In genomic region chr19:1072371-1073015, GRCh38 we compare ENCODE assay signal across 9 cellular contexts. TPM values are rescaled to one million over a fixed set of nuclear protein-coding genes. Genes with fewer than 3 reads are reported as not detected.
DNase-seq lines count a peak whose midpoint lies in the region; ATAC-seq lines count a peak whose summit lies in the region.
"Had no signal": no experiment of that assay in that cellular context is flagged by ENCODE, and none has a peak within 500 bp of the region (broad histone marks: within the 10 kb centered on the region; RNA-seq: fewer than 3 reads in every experiment).

No MANE protein-coding gene starts in this region.

- H3K27me3 Mint-ChIP-seq in CD4-positive, CD25-positive, alpha-beta regulatory T cell = peaks cover 16% of the 10 kb centered on the region

- no peak for ATAC-seq in CD4-positive, CD25-positive, alpha-beta regulatory T cell (ENCODE audit: low read depth in 2 of 2)
- ATAC-seq in activated naive CD4-positive, alpha-beta T cell treated with anti-CD3 and anti-CD28 coated beads, Interleukin-2, amount 50 U/mL, for 72 hours = no peak
- ATAC-seq in HG03460 (IDR thresholded peaks at IDR 0.05; ENCODE audit: unreplicated experiment) = no peak

- peaks cover 0 to 72% (median 24%) of the 10 kb centered on the region in 4 donors for H3K4me1 Mint-ChIP-seq in CD4-positive, CD25-positive, alpha-beta regulatory T cell

- H3K27ac ChIP-seq in CD4-positive, CD25-positive, alpha-beta regulatory T cell (ENCODE audit: insufficient read depth, low read length, poor library complexity, severe bottlenecking) = peak overlapping the region; percentile 63
- H3K27ac ChIP-seq: C4-2B, colonic mucosa had no signal

- peak overlapping the region; percentile 84 to 97 (median 87) for H3K27ac Mint-ChIP-seq in CD4-positive, CD25-positive, alpha-beta regulatory T cell
- H3K27ac Mint-ChIP-seq in activated naive CD4-positive, alpha-beta T cell treated with anti-CD3 and anti-CD28 coated beads, Interleukin-2, amount 50 U/mL, for 72 hours = peak overlapping the region; percentile 51 to 75

- peaks cover 41% of the 10 kb centered on the region for H3K36me3 Mint-ChIP-seq in CD4-positive, CD25-positive, alpha-beta regulatory T cell
- H3K36me3 Mint-ChIP-seq in activated naive CD4-positive, alpha-beta T cell treated with anti-CD3 and anti-CD28 coated beads, Interleukin-2, amount 50 U/mL, for 72 hours = peaks cover 39 to 44% of the 10 kb centered on the region in 2 donors

- H3K9me3 ChIP-seq in CD4-positive, CD25-positive, alpha-beta regulatory T cell (ENCODE audit: control insufficient read depth in 2 of 2, low read length in 2 of 2) = no peaks in the 10 kb centered on the region
- H3K9me3 ChIP-seq: colonic mucosa, HAP-1, upper lobe of left lung had no signal

- H3K4me3 Mint-ChIP-seq in CD4-positive, CD25-positive, alpha-beta regulatory T cell = peak overlapping the region; percentile 78 to 89 (median 84)

- no peak for DNase-seq in CD4-positive, CD25-positive, alpha-beta regulatory T cell
- DNase-seq in activated naive CD4-positive, alpha-beta T cell treated with anti-CD3 and anti-CD28 coated beads, Interleukin-2, amount 50 U/mL, for 72 hours (ENCODE audit: low spot score in 2 of 2) = no peak
- no peak for DNase-seq in KG1 (lab: John Stamatoyannopoulos, UW)
- DNase-seq: colonic mucosa, foreskin melanocyte had no signal

- no peaks in the 10 kb centered on the region for H3K27me3 ChIP-seq in CD4-positive, CD25-positive, alpha-beta regulatory T cell (ENCODE audit: control insufficient read depth, insufficient read depth, low read length)

- H3K36me3 ChIP-seq in CD4-positive, CD25-positive, alpha-beta regulatory T cell (ENCODE audit: control insufficient read depth, insufficient read depth, low read length) = peaks cover 42% of the 10 kb centered on the region
- H3K36me3 ChIP-seq: colonic mucosa, HAP-1 had no signal

- no peak overlapping the region for H3K4me3 ChIP-seq in CD4-positive, CD25-positive, alpha-beta regulatory T cell (ENCODE audit: low read depth, low read length)
- H3K4me3 ChIP-seq: colonic mucosa, HAP-1, upper lobe of left lung had no signal

- H3K4me1 ChIP-seq in CD4-positive, CD25-positive, alpha-beta regulatory T cell (ENCODE audit: control insufficient read depth, insufficient read depth, low read length, poor library complexity, severe bottlenecking) = peaks cover 88% of the 10 kb centered on the region
- H3K4me1 ChIP-seq: HAP-1 had no signal

- H3K9me3 Mint-ChIP-seq in CD4-positive, CD25-positive, alpha-beta regulatory T cell = peaks cover 0 to 2% (median 0%) of the 10 kb centered on the region in 7 donors
- H3K9me3 Mint-ChIP-seq in activated naive CD4-positive, alpha-beta T cell treated with anti-CD3 and anti-CD28 coated beads, Interleukin-2, amount 50 U/mL, for 72 hours = no peaks in the 10 kb centered on the region

RNA-seq across cellular contexts. Expression of gene ARHGAP45, which starts 5.5 kb away (rescaled TPM):
- 756 TPM for total RNA-seq in CD4-positive, CD25-positive, alpha-beta regulatory T cell
- polyA plus RNA-seq in CD4-positive, CD25-positive, alpha-beta regulatory T cell = 100 to 1,000 TPM; 258 to 297 (median 277) TPM
- 100 to 1,000 TPM; 171 to 174 TPM for total RNA-seq in activated naive CD4-positive, alpha-beta T cell treated with anti-CD3 and anti-CD28 coated beads, Interleukin-2, amount 50 U/mL, for 72 hours

RNA-seq across cellular contexts. Expression of gene POLR2E, which starts 22.7 kb away (rescaled TPM):
- 72.4 TPM for total RNA-seq in CD4-positive, CD25-positive, alpha-beta regulatory T cell
- 100 to 1,000 TPM; 120 to 145 (median 133) TPM for polyA plus RNA-seq in CD4-positive, CD25-positive, alpha-beta regulatory T cell
- 100 to 1,000 TPM; 248 to 259 TPM for total RNA-seq in activated naive CD4-positive, alpha-beta T cell treated with anti-CD3 and anti-CD28 coated beads, Interleukin-2, amount 50 U/mL, for 72 hours

RNA-seq across cellular contexts. Expression of gene GPX4, which starts 31.3 kb away (rescaled TPM):
- 112 TPM for total RNA-seq in CD4-positive, CD25-positive, alpha-beta regulatory T cell
- polyA plus RNA-seq in CD4-positive, CD25-positive, alpha-beta regulatory T cell = 100 to 1,000 TPM; 318 to 406 (median 354) TPM
- total RNA-seq in activated naive CD4-positive, alpha-beta T cell treated with anti-CD3 and anti-CD28 coated beads, Interleukin-2, amount 50 U/mL, for 72 hours = 100 to 1,000 TPM; 154 to 316 TPM

RNA-seq across cellular contexts. Expression of gene ABCA7, which starts 32.6 kb away (rescaled TPM):
- total RNA-seq in CD4-positive, CD25-positive, alpha-beta regulatory T cell = 161 TPM
- 10 to 100 TPM in 1 of 4 donors, 1 to 10 TPM in 3; 3.4 to 13.3 (median 6.9) TPM for polyA plus RNA-seq in CD4-positive, CD25-positive, alpha-beta regulatory T cell
- 100 to 1,000 TPM in 1 of 2 donors, 10 to 100 TPM in 1; 17.8 to 105 TPM for total RNA-seq in activated naive CD4-positive, alpha-beta T cell treated with anti-CD3 and anti-CD28 coated beads, Interleukin-2, amount 50 U/mL, for 72 hours

RNA-seq across cellular contexts. Expression of gene CNN2, which starts 46.1 kb away (rescaled TPM):
- total RNA-seq in CD4-positive, CD25-positive, alpha-beta regulatory T cell = 397 TPM
- 100 to 1,000 TPM; 378 to 426 (median 401) TPM for polyA plus RNA-seq in CD4-positive, CD25-positive, alpha-beta regulatory T cell
- total RNA-seq in activated naive CD4-positive, alpha-beta T cell treated with anti-CD3 and anti-CD28 coated beads, Interleukin-2, amount 50 U/mL, for 72 hours = 100 to 1,000 TPM; 187 to 254 TPM
